In genomic region chr19:50333737-50334617, GRCh38 we compare ENCODE assay signal across 7 cellular contexts. TPM values are rescaled to one million over a fixed set of nuclear protein-coding genes. Genes with fewer than 3 reads are reported as not detected.
DNase-seq lines count a peak whose midpoint lies in the region; ATAC-seq and TF ChIP-seq lines count a peak whose summit lies in the region.

No MANE protein-coding gene starts in this region.

- peak overlapping the region; percentile 89 for H3K4me3 Mint-ChIP-seq in natural killer cell treated with Interleukin-12 subunit alpha and Interleukin-12 subunit beta and Interleukin-15 and Interleukin-18, amount 100 ng/mL, for 72 hours
- H3K4me3 Mint-ChIP-seq in stimulated activated naive CD8-positive, alpha-beta T cell treated with anti-CD3 and anti-CD28 coated beads, Interleukin-15, amount 100 ng/mL, for 72 hours: peak overlapping the region; percentile 74 to 76

- peak; percentile 32 for ATAC-seq in GM18502 (IDR thresholded peaks at IDR 0.05; ENCODE audit: poor library complexity, unreplicated experiment)
- peak; percentile 32 for ATAC-seq in HG02763 (IDR thresholded peaks at IDR 0.05; ENCODE audit: unreplicated experiment)
- ATAC-seq in natural killer cell treated with Interleukin-12 subunit alpha and Interleukin-12 subunit beta and Interleukin-15 and Interleukin-18, amount 100 ng/mL, for 72 hours: peak; percentile 48 to 69
- peak; percentile 35 for ATAC-seq in stimulated activated naive CD8-positive, alpha-beta T cell treated with anti-CD3 and anti-CD28 coated beads, Interleukin-15, amount 100 ng/mL, for 72 hours

- WGBS in esophagus squamous epithelium, 2 donors: 21 to 25% methylated on average over 22 to 27 of the region's 54 CpGs

- H3K36me3 ChIP-seq in esophagus squamous epithelium: no peaks in the 10 kb centered on the region

- H3K4me1 Mint-ChIP-seq in natural killer cell treated with Interleukin-12 subunit alpha and Interleukin-12 subunit beta and Interleukin-15 and Interleukin-18, amount 100 ng/mL, for 72 hours (ENCODE audit: low read depth in 2 of 2): peaks cover 43 to 47% of the 10 kb centered on the region in 2 donors
- H3K4me1 Mint-ChIP-seq in stimulated activated naive CD8-positive, alpha-beta T cell treated with anti-CD3 and anti-CD28 coated beads, Interleukin-15, amount 100 ng/mL, for 72 hours: peaks cover 65% of the 10 kb centered on the region

- peaks cover 14% of the 10 kb centered on the region for H3K36me3 Mint-ChIP-seq in natural killer cell treated with Interleukin-12 subunit alpha and Interleukin-12 subunit beta and Interleukin-15 and Interleukin-18, amount 100 ng/mL, for 72 hours

- peak overlapping the region; percentile 15 to 75 (median 65) for H3K27ac ChIP-seq in esophagus squamous epithelium

- H3K4me3 ChIP-seq in esophagus squamous epithelium: peak overlapping the region; percentile 13 to 61 (median 44)

- H3K27me3 Mint-ChIP-seq in natural killer cell treated with Interleukin-12 subunit alpha and Interleukin-12 subunit beta and Interleukin-15 and Interleukin-18, amount 100 ng/mL, for 72 hours: peaks cover 25 to 41% of the 10 kb centered on the region in 2 donors
- peaks cover 62% of the 10 kb centered on the region for H3K27me3 Mint-ChIP-seq in stimulated activated naive CD8-positive, alpha-beta T cell treated with anti-CD3 and anti-CD28 coated beads, Interleukin-15, amount 100 ng/mL, for 72 hours

- TF ChIP-seq CTCF in esophagus squamous epithelium (IDR thresholded peaks at IDR 0.05): peak in 1 of 6 experiments; percentile 15

- peaks cover 4 to 68% (median 11%) of the 10 kb centered on the region in 4 donors for H3K27me3 ChIP-seq in esophagus squamous epithelium

- peak in 1 of 4 donors; percentile 52 for TF ChIP-seq POLR2A in esophagus squamous epithelium (IDR thresholded peaks at IDR 0.05)

- intact Hi-C loops in esophagus squamous epithelium (cut with DNase I): no loop called here

- H3K9me3 ChIP-seq in esophagus squamous epithelium: peaks cover 0 to 6% (median 0%) of the 10 kb centered on the region in 3 donors

- DNase-seq in NCI-H2227 treated with DMSO at 0.1 percent for 48 hours (lab: John Stamatoyannopoulos, UW): peak; percentile 96
- peak; percentile 96 for DNase-seq in activated CD8-positive, alpha-beta memory T cell treated with anti-CD3 and anti-CD28 coated beads, Interleukin-2, amount 50 U/mL, for 48 hours
- DNase-seq in esophagus squamous epithelium (lab: John Stamatoyannopoulos, UW): no peak
- DNase-seq in natural killer cell treated with Interleukin-12 subunit alpha and Interleukin-12 subunit beta and Interleukin-15 and Interleukin-18, amount 100 ng/mL, for 72 hours (ENCODE audit: low spot score): peak; percentile 80
- DNase-seq in stimulated activated naive CD8-positive, alpha-beta T cell treated with anti-CD3 and anti-CD28 coated beads, Interleukin-15, amount 100 ng/mL, for 72 hours: peak in 1 of 2 donors; percentile 89

- peaks cover 3% of the 10 kb centered on the region for H3K9me3 Mint-ChIP-seq in natural killer cell treated with Interleukin-12 subunit alpha and Interleukin-12 subunit beta and Interleukin-15 and Interleukin-18, amount 100 ng/mL, for 72 hours
- peaks cover 11 to 14% of the 10 kb centered on the region in 2 donors for H3K9me3 Mint-ChIP-seq in stimulated activated naive CD8-positive, alpha-beta T cell treated with anti-CD3 and anti-CD28 coated beads, Interleukin-15, amount 100 ng/mL, for 72 hours

- H3K27ac Mint-ChIP-seq in natural killer cell treated with Interleukin-12 subunit alpha and Interleukin-12 subunit beta and Interleukin-15 and Interleukin-18, amount 100 ng/mL, for 72 hours: peak overlapping the region; percentile 84 to 92
- H3K27ac Mint-ChIP-seq in stimulated activated naive CD8-positive, alpha-beta T cell treated with anti-CD3 and anti-CD28 coated beads, Interleukin-15, amount 100 ng/mL, for 72 hours: peak overlapping the region; percentile 81 to 97

- peaks cover 10 to 55% (median 16%) of the 10 kb centered on the region in 3 donors for H3K4me1 ChIP-seq in esophagus squamous epithelium

RNA-seq across cellular contexts. Expression of gene KCNC3, which starts 4.8 kb away (rescaled TPM):
- total RNA-seq in esophagus squamous epithelium: under 1 TPM in 3 of 4 donors, not detected in 1; 0.48 to 0.87 (median 0.57) TPM
- total RNA-seq in natural killer cell treated with Interleukin-12 subunit alpha and Interleukin-12 subunit beta and Interleukin-15 and Interleukin-18, amount 100 ng/mL, for 72 hours: 10 to 100 TPM in 1 of 2 donors, 1 to 10 TPM in 1; 1.9 to 25.8 TPM

RNA-seq across cellular contexts. Expression of gene NAPSA, which starts 31.5 kb away (rescaled TPM):
- total RNA-seq in esophagus squamous epithelium: under 1 TPM in 1 of 4 donors, not detected in 3; 0.38 TPM
- total RNA-seq in natural killer cell treated with Interleukin-12 subunit alpha and Interleukin-12 subunit beta and Interleukin-15 and Interleukin-18, amount 100 ng/mL, for 72 hours: 10 to 100 TPM in 1 of 2 donors, 1 to 10 TPM in 1; 2.4 to 12.4 TPM

RNA-seq across cellular contexts. Expression of gene NR1H2, which starts 42.3 kb away (rescaled TPM):
- 10 to 100 TPM; 48.6 to 84.1 (median 68.1) TPM for total RNA-seq in esophagus squamous epithelium
- total RNA-seq in natural killer cell treated with Interleukin-12 subunit alpha and Interleukin-12 subunit beta and Interleukin-15 and Interleukin-18, amount 100 ng/mL, for 72 hours: 10 to 100 TPM; 84.5 to 91.9 TPM

RNA-seq across cellular contexts. Expression of gene POLD1, which starts 50.2 kb away (rescaled TPM):
- total RNA-seq in esophagus squamous epithelium: 10 to 100 TPM; 14.0 to 18.8 (median 17.6) TPM
- 100 to 1,000 TPM in 1 of 2 donors, 10 to 100 TPM in 1; 80.0 to 246 TPM for total RNA-seq in natural killer cell treated with Interleukin-12 subunit alpha and Interleukin-12 subunit beta and Interleukin-15 and Interleukin-18, amount 100 ng/mL, for 72 hours
